In genomic region chr18:62372156-62372555, GRCh38 we compare ENCODE assay signal across 1 cellular context.
TF ChIP-seq lines count a peak whose summit lies in the region.

No MANE protein-coding gene starts in this region.

TF ChIP-seq in K562, 482 proteins besides CTCF, POLR2A, EP300 and RAD21:
- no peak for TF ChIP-seq ZNF740 (CRISPR knock-in tag; IDR thresholded peaks at IDR 0.05)
- TF ChIP-seq ZNF740 (tag; IDR thresholded peaks at IDR 0.05), result no peak
- no peak for TF ChIP-seq ZBTB40 (IDR thresholded peaks at IDR 0.05)
- TF ChIP-seq ZBTB40 (CRISPR knock-in tag; IDR thresholded peaks at IDR 0.05), result no peak
- TF ChIP-seq RFX1 (IDR thresholded peaks at IDR 0.05), result peak; percentile 44
